In the genomic region with DNA sequence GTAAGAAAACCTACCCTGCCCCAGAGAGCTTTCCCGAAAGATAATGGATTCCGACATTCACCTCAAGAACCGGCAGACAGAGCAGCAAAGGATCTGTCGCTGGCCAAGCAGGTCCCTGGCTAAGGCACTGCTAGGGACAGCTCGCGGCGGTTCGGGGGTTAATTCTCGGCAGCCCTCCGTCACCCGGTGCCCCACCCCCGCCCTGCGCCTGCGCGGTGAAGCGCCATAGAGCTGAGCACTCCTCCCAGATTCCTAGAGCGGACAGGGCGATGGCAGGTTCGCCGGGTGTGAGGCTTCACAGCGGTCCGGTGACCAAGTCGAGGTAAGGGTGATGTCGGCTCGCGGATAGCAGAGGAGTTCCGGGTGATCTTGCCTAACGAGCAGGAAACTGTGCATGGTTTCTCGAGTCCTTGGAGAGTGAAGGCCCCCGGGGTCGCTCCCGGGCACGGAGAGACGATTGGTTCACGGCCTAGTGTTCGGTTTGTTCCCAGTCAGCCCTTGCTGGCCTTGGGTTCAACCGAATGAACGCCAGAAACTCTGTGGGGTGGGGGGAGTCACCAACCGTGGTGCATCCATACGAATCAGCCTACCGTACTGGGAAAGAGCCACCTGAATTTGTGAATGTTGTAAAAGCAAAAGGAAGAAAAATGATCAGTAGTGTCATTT, we compare ENCODE assay signal across 8 cellular contexts. TPM values are rescaled to one million over a fixed set of nuclear protein-coding genes. Genes with fewer than 3 reads are reported as not detected.
DNase-seq lines count a peak whose midpoint lies in the region; ATAC-seq and TF ChIP-seq lines count a peak whose summit lies in the region.

A gene (minus strand): TSS at position 160 of the 666 bp plus-strand sequence. CDS start 25,877 bp downstream, outside the sequence.

- H3K27me3 ChIP-seq in RWPE2 (ENCODE audit: insufficient read depth, poor library complexity, severe bottlenecking) = no peaks in the 10 kb centered on the region

- H3K27ac Mint-ChIP-seq in nephron = peak within 1 kb of the TSS; percentile 97 to 98 (median 98)
- peak within 1 kb of the TSS; percentile 91 for H3K27ac Mint-ChIP-seq in stimulated activated naive CD8-positive, alpha-beta T cell treated with anti-CD3 and anti-CD28 coated beads, Interleukin-15, Interleukin-2, amounts not matched to agents 100 ng/mL and 50 ng/mL, for 24 hours

- peak within 1 kb of the TSS; percentile 61 for H3K4me3 ChIP-seq in RWPE2 (ENCODE audit: severe bottlenecking)
- peak within 1 kb of the TSS; percentile 63 for H3K4me3 ChIP-seq in fibroblast of pulmonary artery (replicated peaks; ENCODE audit: low read depth, low read length)

- peak within 1 kb of the TSS; percentile 58 for H3K27ac ChIP-seq in RWPE2 (ENCODE audit: poor library complexity, severe bottlenecking)

- ATAC-seq in RWPE2 (ENCODE audit: low read depth) = peak; percentile 95

- DNase-seq in EH (ENCODE audit: low read depth) (peak; percentile 94), H4 (ENCODE audit: low spot score) (peak; percentile 92), LoVo (ENCODE audit: low spot score) (peak; percentile 95), RWPE2 (ENCODE audit: low spot score) (peak; percentile 90), fibroblast of pulmonary artery (ENCODE audit: low read depth) (peak; percentile 96)
- DNase-seq in activated T-helper 9 cell treated with anti-CD3 and anti-CD28 coated beads, Interleukin-2, amount 50 U/mL, for 16 hours (ENCODE audit: low read depth) = peak; percentile 93

- no peaks in the 10 kb centered on the region for H3K9me3 ChIP-seq in RWPE2 (ENCODE audit: severe bottlenecking)

- TF ChIP-seq CTCF in RWPE2 (IDR thresholded peaks at IDR 0.05; ENCODE audit: poor library complexity, severe bottlenecking) = no peak
- TF ChIP-seq CTCF in fibroblast of pulmonary artery (IDR thresholded peaks at IDR 0.05; ENCODE audit: low read length, missing control alignments) = no peak
- TF ChIP-seq CTCF in nephron (IDR thresholded peaks at IDR 0.05; ENCODE audit: unreplicated experiment in 3 of 3) = no peak

- peaks cover 67% of the 10 kb centered on the region for H3K36me3 Mint-ChIP-seq in nephron (ENCODE audit: low read depth)
- H3K36me3 Mint-ChIP-seq in stimulated activated naive CD8-positive, alpha-beta T cell treated with anti-CD3 and anti-CD28 coated beads, Interleukin-15, Interleukin-2, amounts not matched to agents 100 ng/mL and 50 ng/mL, for 24 hours (ENCODE audit: low read depth) = peaks cover 53% of the 10 kb centered on the region

- no peaks in the 10 kb centered on the region for H3K27me3 Mint-ChIP-seq in nephron (ENCODE audit: low read depth)
- no peaks in the 10 kb centered on the region for H3K27me3 Mint-ChIP-seq in stimulated activated naive CD8-positive, alpha-beta T cell treated with anti-CD3 and anti-CD28 coated beads, Interleukin-15, Interleukin-2, amounts not matched to agents 100 ng/mL and 50 ng/mL, for 24 hours

- peaks cover 23% of the 10 kb centered on the region for H3K4me1 Mint-ChIP-seq in nephron
- peaks cover 60% of the 10 kb centered on the region for H3K4me1 Mint-ChIP-seq in stimulated activated naive CD8-positive, alpha-beta T cell treated with anti-CD3 and anti-CD28 coated beads, Interleukin-15, Interleukin-2, amounts not matched to agents 100 ng/mL and 50 ng/mL, for 24 hours (ENCODE audit: low read depth)

- peaks cover 23% of the 10 kb centered on the region for H3K9me3 Mint-ChIP-seq in nephron
- peaks cover 15% of the 10 kb centered on the region for H3K9me3 Mint-ChIP-seq in stimulated activated naive CD8-positive, alpha-beta T cell treated with anti-CD3 and anti-CD28 coated beads, Interleukin-15, Interleukin-2, amounts not matched to agents 100 ng/mL and 50 ng/mL, for 24 hours

- H3K4me1 ChIP-seq in RWPE2 (ENCODE audit: insufficient read depth, poor library complexity, severe bottlenecking) = peaks cover 7% of the 10 kb centered on the region

- H3K36me3 ChIP-seq in RWPE2 (ENCODE audit: low read depth) = peaks cover 32% of the 10 kb centered on the region

- H3K4me3 Mint-ChIP-seq in nephron = peak within 1 kb of the TSS; percentile 97 to 99 (median 98)
- H3K4me3 Mint-ChIP-seq in stimulated activated naive CD8-positive, alpha-beta T cell treated with anti-CD3 and anti-CD28 coated beads, Interleukin-15, Interleukin-2, amounts not matched to agents 100 ng/mL and 50 ng/mL, for 24 hours = peak within 1 kb of the TSS; percentile 97

RNA-seq across cellular contexts. Expression of the gene that starts here (rescaled TPM):
- total RNA-seq in H4 (2014; rRNA removed; shearing (Covaris generic)) = 4.8 and 5.3 TPM in 2 replicates

Comparison
In these comparisons a context has a peak if more than half of its experiments do, and no peak if none do; other contexts are left out.
1. Peak in every context shown above with its lines: DNase-seq, ATAC-seq, H3K4me3 ChIP-seq and H3K27ac ChIP-seq.